Comparison of ENCODE assay signal across 8 cellular contexts in the genomic region with DNA sequence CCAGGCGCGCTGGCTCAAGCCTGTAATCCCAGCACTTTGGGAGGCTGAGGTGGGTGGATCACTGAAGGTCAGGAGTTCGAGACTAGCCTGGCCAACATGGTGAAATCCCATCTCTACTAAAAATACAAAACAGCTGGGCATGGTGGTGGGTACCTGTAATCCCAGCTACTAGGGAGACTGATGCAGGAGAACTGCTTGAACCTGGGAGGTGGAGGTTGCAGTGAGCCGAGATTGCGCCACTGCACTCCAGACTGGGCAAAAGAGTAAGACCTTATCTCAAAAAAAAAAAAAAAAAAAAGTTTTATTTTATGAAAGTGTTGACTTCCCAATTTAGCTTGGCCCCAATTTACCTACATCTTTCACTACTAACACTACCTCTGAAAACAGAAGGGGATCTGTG. TPM values are rescaled to one million over a fixed set of nuclear protein-coding genes. Genes with fewer than 3 reads are reported as not detected.
A peak's percentile ranks its signal among the peaks of the same experiment; 100 is the strongest.
DNase-seq lines count a peak whose midpoint lies in the region; ATAC-seq, FAIRE-seq and TF ChIP-seq lines count a peak whose summit lies in the region.
"Not testable (repeated sequence)": the region's sequence is repeated elsewhere in the genome, so short reads cannot be mapped to it uniquely, and the experiment has no call there.

No MANE protein-coding gene starts in this region.

- not testable (repeated sequence) for H3K27me3 ChIP-seq in CD8-positive, alpha-beta T cell (ENCODE audit: insufficient read depth, low read length); keratinocyte (ENCODE audit: control insufficient read depth, extremely low read depth, insufficient read depth, low read length); neural cell (ENCODE audit: insufficient read depth, low read depth, low read length)

- H3K27ac Mint-ChIP-seq in CD8-positive, alpha-beta T cell: not testable (repeated sequence)
- peak overlapping the region in 1 of 3 donors; percentile 15 for H3K27ac Mint-ChIP-seq in IgD-negative memory B cell
- peak overlapping the region; percentile 31 for H3K27ac Mint-ChIP-seq in activated T-helper 2 cell treated with anti-CD3 and anti-CD28 coated beads, Interferon-gamma antibody, Interleukin-2, Interleukin-4, amounts not matched to agents 10 μg/mL and 5 μg/mL and 100 μg/mL, durations not matched to agents 14 hours and 24 hours and 36 hours
- peak overlapping the region; percentile 36 for H3K27ac Mint-ChIP-seq in central memory CD8-positive, alpha-beta T cell (ENCODE audit: low read depth)
- H3K27ac Mint-ChIP-seq in stimulated activated naive CD8-positive, alpha-beta T cell treated with anti-CD3 and anti-CD28 coated beads, Interleukin-15, Interleukin-2, amounts not matched to agents 100 ng/mL and 50 ng/mL, for 24 hours: peak overlapping the region; percentile 67

- H3K27me3 Mint-ChIP-seq in CD8-positive, alpha-beta T cell (ENCODE audit: low read depth); IgD-negative memory B cell; activated T-helper 2 cell treated with anti-CD3 and anti-CD28 coated beads, Interferon-gamma antibody, Interleukin-2, Interleukin-4, amounts not matched to agents 10 μg/mL and 5 μg/mL and 100 μg/mL, durations not matched to agents 14 hours and 24 hours and 36 hours (ENCODE audit: low read depth); central memory CD8-positive, alpha-beta T cell; stimulated activated naive CD8-positive, alpha-beta T cell treated with anti-CD3 and anti-CD28 coated beads, Interleukin-15, Interleukin-2, amounts not matched to agents 100 ng/mL and 50 ng/mL, for 24 hours: not testable (repeated sequence)

- H3K4me1 Mint-ChIP-seq in CD8-positive, alpha-beta T cell (ENCODE audit: low read depth): peaks cover 76% of the 10 kb centered on the region
- peaks cover 50 to 82% (median 57%) of the 10 kb centered on the region in 3 donors for H3K4me1 Mint-ChIP-seq in IgD-negative memory B cell
- peaks cover 47% of the 10 kb centered on the region for H3K4me1 Mint-ChIP-seq in activated T-helper 2 cell treated with anti-CD3 and anti-CD28 coated beads, Interferon-gamma antibody, Interleukin-2, Interleukin-4, amounts not matched to agents 10 μg/mL and 5 μg/mL and 100 μg/mL, durations not matched to agents 14 hours and 24 hours and 36 hours (ENCODE audit: low read depth)
- peaks cover 79% of the 10 kb centered on the region for H3K4me1 Mint-ChIP-seq in central memory CD8-positive, alpha-beta T cell
- peaks cover 79% of the 10 kb centered on the region for H3K4me1 Mint-ChIP-seq in stimulated activated naive CD8-positive, alpha-beta T cell treated with anti-CD3 and anti-CD28 coated beads, Interleukin-15, Interleukin-2, amounts not matched to agents 100 ng/mL and 50 ng/mL, for 24 hours (ENCODE audit: low read depth)

- not testable (repeated sequence) for FAIRE-seq in keratinocyte (lab: Jason Lieb, UNC)

- not testable (repeated sequence) for H3K27ac ChIP-seq in CD8-positive, alpha-beta T cell (ENCODE audit: low read depth, low read length); keratinocyte (ENCODE audit: control insufficient read depth, insufficient read depth, low read length); neural cell (ENCODE audit: low read length)
- H3K27ac ChIP-seq in VCaP: peak overlapping the region; percentile 43; the same call in 1 of the 2 replicates

- H3K4me2 ChIP-seq in keratinocyte (ENCODE audit: control insufficient read depth, extremely low read depth, insufficient read depth, low read depth, low read length) (peak overlapping the region; percentile 97), neural cell (ENCODE audit: low read length) (peak overlapping the region; percentile 91)

- H3K4me1 ChIP-seq in CD8-positive, alpha-beta T cell (ENCODE audit: insufficient read depth, low read length): peaks cover 70% of the 10 kb centered on the region
- H3K4me1 ChIP-seq in keratinocyte (ENCODE audit: control insufficient read depth, extremely low read depth, insufficient read depth, low read length): peaks cover 26% of the 10 kb centered on the region

- not testable (repeated sequence) for H3K9me2 ChIP-seq in neural cell (ENCODE audit: insufficient read depth, low read length)

- intact Hi-C loops in CD8-positive, alpha-beta T cell (cut with DNase I, micrococcal nuclease): loop anchor here (2.0 to 10.0 kb wide), 4 partner anchors 17 to 1167 kb away; partner anchors contain the start of genes HSPA4 (in 1 of the 2) and TXNDC15 (in 1 of the 2)
- intact Hi-C loops in activated T-helper 2 cell treated with anti-CD3 and anti-CD28 coated beads, Interferon-gamma antibody, Interleukin-2, Interleukin-4, amounts not matched to agents 10 μg/mL and 5 μg/mL and 100 μg/mL, durations not matched to agents 14 hours and 24 hours and 36 hours (cut with micrococcal nuclease): not testable (repeated sequence)

- H3K4me3 ChIP-seq in CD8-positive, alpha-beta T cell (ENCODE audit: low read depth, low read length); keratinocyte (ENCODE audit: control insufficient read depth in 2 of 3, extremely low read depth in 1 of 3, insufficient read depth in 2 of 3, low read depth in 1 of 3, low read length in 3 of 3): not testable (repeated sequence)
- H3K4me3 ChIP-seq in neural cell (ENCODE audit: low read length): peak overlapping the region; percentile 96

- CTCF ChIA-PET in CD8-positive, alpha-beta T cell (lab: Charles Lee): interaction anchor here (1.0 to 1.7 kb wide), 3 partner anchors 11 to 150 kb away, joined by 3 to 8 read pairs (median 5); no protein-coding TSS in a partner anchor

- not testable (repeated sequence) for H3K9me3 Mint-ChIP-seq in CD8-positive, alpha-beta T cell; IgD-negative memory B cell; activated T-helper 2 cell treated with anti-CD3 and anti-CD28 coated beads, Interferon-gamma antibody, Interleukin-2, Interleukin-4, amounts not matched to agents 10 μg/mL and 5 μg/mL and 100 μg/mL, durations not matched to agents 14 hours and 24 hours and 36 hours; central memory CD8-positive, alpha-beta T cell; stimulated activated naive CD8-positive, alpha-beta T cell treated with anti-CD3 and anti-CD28 coated beads, Interleukin-15, Interleukin-2, amounts not matched to agents 100 ng/mL and 50 ng/mL, for 24 hours

- TF ChIP-seq RAD21 in neural cell (conservative IDR thresholded peaks at IDR 0.05): not testable (repeated sequence)

- POLR2A ChIA-PET in CD8-positive, alpha-beta T cell (lab: Charles Lee): interaction anchor here (0.6 kb wide), 2 partner anchors 206 to 1293 kb away, joined by 4 to 5 read pairs; no protein-coding TSS in a partner anchor

- not testable (repeated sequence) for ATAC-seq in CD8-positive, alpha-beta T cell; central memory CD8-positive, alpha-beta T cell (replicated peaks; ENCODE audit: extremely low read depth, poor library complexity, severe bottlenecking)

- TF ChIP-seq EP300 in neural cell (conservative IDR thresholded peaks at IDR 0.05; ENCODE audit: poor library complexity, severe bottlenecking): not testable (repeated sequence)

- H3K9ac ChIP-seq in keratinocyte (ENCODE audit: control insufficient read depth, extremely low read depth, insufficient read depth, low read length); neural cell (ENCODE audit: low read length): not testable (repeated sequence)

- not testable (repeated sequence) for H3F3A ChIP-seq in neural cell (ENCODE audit: insufficient read depth, low read length, poor library complexity, severe bottlenecking)

- peaks cover 57% of the 10 kb centered on the region for H3K36me3 Mint-ChIP-seq in CD8-positive, alpha-beta T cell
- H3K36me3 Mint-ChIP-seq in IgD-negative memory B cell: peaks cover 13% of the 10 kb centered on the region
- H3K36me3 Mint-ChIP-seq in activated T-helper 2 cell treated with anti-CD3 and anti-CD28 coated beads, Interferon-gamma antibody, Interleukin-2, Interleukin-4, amounts not matched to agents 10 μg/mL and 5 μg/mL and 100 μg/mL, durations not matched to agents 14 hours and 24 hours and 36 hours (ENCODE audit: low read depth): peaks cover 60% of the 10 kb centered on the region
- peaks cover 38% of the 10 kb centered on the region for H3K36me3 Mint-ChIP-seq in central memory CD8-positive, alpha-beta T cell (ENCODE audit: insufficient read depth)
- peaks cover 76% of the 10 kb centered on the region for H3K36me3 Mint-ChIP-seq in stimulated activated naive CD8-positive, alpha-beta T cell treated with anti-CD3 and anti-CD28 coated beads, Interleukin-15, Interleukin-2, amounts not matched to agents 100 ng/mL and 50 ng/mL, for 24 hours (ENCODE audit: low read depth)

- peak overlapping the region; percentile 33 for H3K4me3 Mint-ChIP-seq in CD8-positive, alpha-beta T cell
- peak overlapping the region in 3 of 4 donors; percentile 28 to 72 (median 66) for H3K4me3 Mint-ChIP-seq in IgD-negative memory B cell
- H3K4me3 Mint-ChIP-seq in activated T-helper 2 cell treated with anti-CD3 and anti-CD28 coated beads, Interferon-gamma antibody, Interleukin-2, Interleukin-4, amounts not matched to agents 10 μg/mL and 5 μg/mL and 100 μg/mL, durations not matched to agents 14 hours and 24 hours and 36 hours (ENCODE audit: low read depth): not testable (repeated sequence)
- peak overlapping the region; percentile 61 for H3K4me3 Mint-ChIP-seq in central memory CD8-positive, alpha-beta T cell
- H3K4me3 Mint-ChIP-seq in stimulated activated naive CD8-positive, alpha-beta T cell treated with anti-CD3 and anti-CD28 coated beads, Interleukin-15, Interleukin-2, amounts not matched to agents 100 ng/mL and 50 ng/mL, for 24 hours: peak overlapping the region; percentile 90

- H3K9me1 ChIP-seq in keratinocyte (ENCODE audit: control insufficient read depth, extremely low read depth, insufficient read depth, low read length): not testable (repeated sequence)

- H3K9me3 ChIP-seq in CD8-positive, alpha-beta T cell (ENCODE audit: low read length); keratinocyte (ENCODE audit: control insufficient read depth, low read depth, low read length); neural cell (ENCODE audit: low read length): not testable (repeated sequence)

- not testable (repeated sequence) for H3K36me3 ChIP-seq in CD8-positive, alpha-beta T cell (ENCODE audit: insufficient read depth, low read length); neural cell (ENCODE audit: insufficient read depth, low read length)
- H3K36me3 ChIP-seq in keratinocyte (ENCODE audit: control insufficient read depth in 2 of 2, extremely low read depth in 1 of 2, insufficient read depth in 2 of 2, low read length in 2 of 2): peaks cover 6 to 13% of the 10 kb centered on the region in 2 experiments

- not testable (repeated sequence) for DNase-seq in CD8-positive, alpha-beta T cell; activated T-helper 2 cell treated with anti-CD3 and anti-CD28 coated beads, Interferon-gamma antibody, Interleukin-2, Interleukin-4, amounts not matched to agents 10 μg/mL and 5 μg/mL and 100 μg/mL, durations not matched to agents 14 hours and 24 hours and 36 hours (ENCODE audit: low spot score); central memory CD8-positive, alpha-beta T cell (ENCODE audit: low spot score in 2 of 2); keratinocyte (ENCODE audit: low read depth, low spot score)

- not testable (repeated sequence) for TF ChIP-seq CTCF in CD8-positive, alpha-beta T cell (IDR thresholded peaks at IDR 0.05); VCaP (conservative IDR thresholded peaks at IDR 0.05); keratinocyte (optimal IDR thresholded peaks at IDR 0.05 in 1 of 3, IDR thresholded peaks at IDR 0.05 in 1 of 3, conservative IDR thresholded peaks at IDR 0.05 in 1 of 3; ENCODE audit: extremely low read depth in 1 of 3, insufficient read depth in 2 of 3, low read length in 3 of 3); neural cell (IDR thresholded peaks at IDR 0.05; ENCODE audit: poor library complexity, severe bottlenecking)

- dilution Hi-C loops in keratinocyte (cut with MboI; ENCODE audit: extremely low pct_ligation_motif_present, low sequenced_read_pairs): not testable (repeated sequence)

- H2AFZ ChIP-seq in keratinocyte (ENCODE audit: control insufficient read depth, low read length); neural cell (ENCODE audit: low read depth, low read length): not testable (repeated sequence)

- peaks cover 91% of the 10 kb centered on the region for H3K79me2 ChIP-seq in keratinocyte (ENCODE audit: control insufficient read depth, insufficient read depth, low read length)
- H3K79me2 ChIP-seq in neural cell (replicated peaks; ENCODE audit: insufficient read depth, low read length): peaks cover 92% of the 10 kb centered on the region

- H4K20me1 ChIP-seq in keratinocyte (ENCODE audit: control insufficient read depth, extremely low read depth, insufficient read depth, low read length): peaks cover 43% of the 10 kb centered on the region
- H4K20me1 ChIP-seq in neural cell (ENCODE audit: insufficient read depth): not testable (repeated sequence)

RNA-seq across cellular contexts. Expression of gene PPP2CA, which starts 4.2 kb away (rescaled TPM):
- total RNA-seq in CD8-positive, alpha-beta T cell: 100 to 1,000 TPM; 233 to 260 TPM
- polyA plus RNA-seq in IgD-negative memory B cell (215 TPM), keratinocyte (126 to 255 TPM (median 161 TPM) in 3 replicates), neural cell (232 and 251 TPM in 2 replicates)
- 171 and 179 TPM in 2 replicates for total RNA-seq in activated T-helper 2 cell treated with anti-CD3 and anti-CD28 coated beads, Interferon-gamma antibody, Interleukin-2, Interleukin-4, amounts not matched to agents 10 μg/mL and 5 μg/mL and 100 μg/mL, durations not matched to agents 14 hours and 24 hours and 36 hours
- polyA plus RNA-seq in keratinocyte (2011; ENCODE audit: low read depth): 178 TPM
- 102 and 190 TPM in 2 replicates for polyA plus RNA-seq in keratinocyte (2011; cell fraction: cytosol; rRNA removed)
- polyA plus RNA-seq in keratinocyte (2011; cell fraction: nucleus; rRNA removed): 74.4 and 111 TPM in 2 replicates
- 183 and 243 TPM in 2 replicates for polyA plus RNA-seq in keratinocyte (2012; ENCODE audit: low replicate concordance)
- polyA minus RNA-seq in keratinocyte (27.8 to 235 TPM (median 78.0 TPM) in 3 replicates), neural cell (201 and 258 TPM in 2 replicates)
- polyA minus RNA-seq in keratinocyte (2011; cell fraction: cytosol; rRNA and poly(A)+ RNA removed): 126 TPM
- 21.2 and 49.3 TPM in 2 replicates for polyA minus RNA-seq in keratinocyte (2011; cell fraction: nucleus; rRNA and poly(A)+ RNA removed)

RNA-seq across cellular contexts. Expression of gene SKP1, which starts 44.9 kb away (rescaled TPM):
- total RNA-seq in CD8-positive, alpha-beta T cell: 100 to 1,000 TPM; 290 to 301 TPM
- polyA plus RNA-seq in IgD-negative memory B cell: 875 TPM
- 254 and 257 TPM in 2 replicates for total RNA-seq in activated T-helper 2 cell treated with anti-CD3 and anti-CD28 coated beads, Interferon-gamma antibody, Interleukin-2, Interleukin-4, amounts not matched to agents 10 μg/mL and 5 μg/mL and 100 μg/mL, durations not matched to agents 14 hours and 24 hours and 36 hours
- polyA plus RNA-seq in keratinocyte: 318 to 558 TPM (median 444 TPM) in 3 replicates
- 474 TPM for polyA plus RNA-seq in keratinocyte (2011; ENCODE audit: low read depth)
- 607 and 948 TPM in 2 replicates for polyA plus RNA-seq in keratinocyte (2011; cell fraction: cytosol; rRNA removed)
- polyA plus RNA-seq in keratinocyte (2011; cell fraction: nucleus; rRNA removed): 321 and 395 TPM in 2 replicates
- 515 and 664 TPM in 2 replicates for polyA plus RNA-seq in keratinocyte (2012; ENCODE audit: low replicate concordance)
- polyA minus RNA-seq in keratinocyte: 32.2 to 365 TPM (median 192 TPM) in 3 replicates
- polyA minus RNA-seq in keratinocyte (2011; cell fraction: cytosol; rRNA and poly(A)+ RNA removed): 186 TPM
- 56.2 and 131 TPM in 2 replicates for polyA minus RNA-seq in keratinocyte (2011; cell fraction: nucleus; rRNA and poly(A)+ RNA removed)
- 1,249 and 1,492 TPM in 2 replicates for polyA plus RNA-seq in neural cell
- 219 and 318 TPM in 2 replicates for polyA minus RNA-seq in neural cell
